ENCODE assay signal across 23 cellular contexts in genomic region chr12:126219654-126220279, GRCh38.
DNase-seq lines count a peak whose midpoint lies in the region; ATAC-seq and TF ChIP-seq lines count a peak whose summit lies in the region.
"Had no signal": no experiment of that assay in that cellular context is flagged by ENCODE, and none has a peak within 500 bp of the region (broad histone marks: within the 10 kb centered on the region; RNA-seq: fewer than 3 reads in every experiment).

No MANE protein-coding gene starts in this region.

- TF ChIP-seq CTCF in RWPE2 (IDR thresholded peaks at IDR 0.05; ENCODE audit: poor library complexity, severe bottlenecking) (no peak), thyroid gland (IDR thresholded peaks at IDR 0.05) (no peak)

- intact Hi-C loops in thyroid gland (cut with DNase I) = no loop called here

- H3K4me1 Mint-ChIP-seq in activated T-cell treated with anti-CD3 and anti-CD28 coated beads, Interleukin-2, amount 50 U/mL, for 24 hours (ENCODE audit: low read depth) = no peaks in the 10 kb centered on the region
- H3K4me1 Mint-ChIP-seq: CD4-positive, alpha-beta memory T cell had no signal

- no peaks in the 10 kb centered on the region for H3K36me3 Mint-ChIP-seq in activated T-cell treated with anti-CD3 and anti-CD28 coated beads, Interleukin-2, amount 50 U/mL, for 24 hours (ENCODE audit: low read depth)
- H3K36me3 Mint-ChIP-seq: CD4-positive, alpha-beta memory T cell had no signal

- H3K4me3 Mint-ChIP-seq in activated T-cell treated with anti-CD3 and anti-CD28 coated beads, Interleukin-2, amount 50 U/mL, for 24 hours = no peak overlapping the region
- H3K4me3 Mint-ChIP-seq: CD4-positive, alpha-beta memory T cell; HFFc6 had no signal

- ATAC-seq in RWPE2 (ENCODE audit: low read depth) = peak; percentile 83
- ATAC-seq: Panc1 had no signal

- H3K27me3 ChIP-seq in RWPE2 (ENCODE audit: insufficient read depth, poor library complexity, severe bottlenecking) = no peaks in the 10 kb centered on the region
- no peaks in the 10 kb centered on the region for H3K27me3 ChIP-seq in HAP-1 (ENCODE audit: low read depth)
- H3K27me3 ChIP-seq in thyroid gland = no peaks in the 10 kb centered on the region
- H3K27me3 ChIP-seq: BLaER1 treated with 17β-estradiol and CSF1 and Interleukin-3, amounts not matched to agents 10 nM and 100 nM; SJCRH30 had no signal

- in situ Hi-C loops in HAP-1 (cut with MboI; ENCODE audit: low sequenced_read_pairs) = no loop called here

- H3K36me3 ChIP-seq in RWPE2 (ENCODE audit: low read depth) (no peaks in the 10 kb centered on the region), HAP-1 (replicated peaks) (no peaks in the 10 kb centered on the region), thyroid gland (no peaks in the 10 kb centered on the region)
- H3K36me3 ChIP-seq: BLaER1 treated with 17β-estradiol and CSF1 and Interleukin-3, amounts not matched to agents 10 nM and 100 nM; SJCRH30 had no signal

- H3K4me3 ChIP-seq in RWPE2 (ENCODE audit: severe bottlenecking) (no peak overlapping the region), HAP-1 (no peak overlapping the region), thyroid gland (replicated peaks in 1 of 3) (no peak overlapping the region)
- H3K4me3 ChIP-seq: BLaER1 treated with 17β-estradiol and CSF1 and Interleukin-3, amounts not matched to agents 10 nM and 100 nM; SJCRH30 had no signal

- H3K9me3 ChIP-seq in RWPE2 (ENCODE audit: severe bottlenecking) = no peaks in the 10 kb centered on the region
- H3K9me3 ChIP-seq in HAP-1 = no peaks in the 10 kb centered on the region
- H3K9me3 ChIP-seq in thyroid gland = no peaks in the 10 kb centered on the region
- H3K9me3 ChIP-seq: BLaER1 treated with 17β-estradiol and CSF1 and Interleukin-3, amounts not matched to agents 10 nM and 100 nM; Caco-2; SJCRH30 had no signal

- WGBS in thyroid gland, 2 donors = 72 to 75% methylated on average over 5 to 6 of the region's 6 CpGs

- H3K9me3 Mint-ChIP-seq in activated T-cell treated with anti-CD3 and anti-CD28 coated beads, Interleukin-2, amount 50 U/mL, for 24 hours = no peaks in the 10 kb centered on the region

- H3K4me1 ChIP-seq in RWPE2 (ENCODE audit: insufficient read depth, poor library complexity, severe bottlenecking) (peaks cover 19% of the 10 kb centered on the region), HAP-1 (no peaks in the 10 kb centered on the region), thyroid gland (no peaks in the 10 kb centered on the region)
- H3K4me1 ChIP-seq: BLaER1 treated with 17β-estradiol and CSF1 and Interleukin-3, amounts not matched to agents 10 nM and 100 nM; Caco-2; SJCRH30 had no signal

- H3K27ac ChIP-seq in RWPE2 (ENCODE audit: poor library complexity, severe bottlenecking) (peak overlapping the region; percentile 60), thyroid gland (no peak overlapping the region)
- H3K27ac ChIP-seq: BLaER1 treated with 17β-estradiol and CSF1 and Interleukin-3, amounts not matched to agents 10 nM and 100 nM; HL-60; KMS-11; SJCRH30 had no signal

- DNase-seq in RWPE2 (ENCODE audit: low spot score) (no peak), fibroblast of gingiva (ENCODE audit: low read depth) (peak; percentile 15), myocyte (ENCODE audit: low read depth) (peak; percentile 26), NCI-H1092 treated with DMSO at 0.1 percent for 48 hours (lab: John Stamatoyannopoulos, UW) (no peak), HAP-1 (ENCODE audit: low spot score in 2 of 2) (no peak), thyroid gland (no peak)
- DNase-seq in activated T-cell treated with anti-CD3 and anti-CD28 coated beads, Interleukin-2, amount 50 U/mL, for 24 hours = no peak
- DNase-seq: Caco-2; CD4-positive, alpha-beta memory T cell; DMS 273 treated with DMSO at 0.1 percent for 48 hours; DMS79 treated with DMSO at 0.1 percent for 48 hours; HFFc6; IMR-90; NCI-H1105 treated with DMSO at 0.1 percent for 48 hours; NCI-H1694; NCI-H2081; NCI-H2171; NCI-H345; SJCRH30 had no signal

- no peaks in the 10 kb centered on the region for H3K27me3 Mint-ChIP-seq in activated T-cell treated with anti-CD3 and anti-CD28 coated beads, Interleukin-2, amount 50 U/mL, for 24 hours
- H3K27me3 Mint-ChIP-seq: CD4-positive, alpha-beta memory T cell had no signal

- no peak overlapping the region for H3K27ac Mint-ChIP-seq in activated T-cell treated with anti-CD3 and anti-CD28 coated beads, Interleukin-2, amount 50 U/mL, for 24 hours
- H3K27ac Mint-ChIP-seq: CD4-positive, alpha-beta memory T cell; HFFc6 had no signal

- no peak for TF ChIP-seq POLR2A in thyroid gland (IDR thresholded peaks at IDR 0.05)

Comparison
In these comparisons a context has a peak if more than half of its experiments do, and no peak if none do; other contexts are left out.
1. DNase-seq: peak in fibroblast of gingiva (single experiment) and myocyte (single experiment); none in RWPE2 (single experiment), NCI-H1092 treated with DMSO at 0.1 percent for 48 hours (single experiment), HAP-1 (0 of 2), thyroid gland (0 of 2) and activated T-cell treated with anti-CD3 and anti-CD28 coated beads, Interleukin-2, amount 50 U/mL, for 24 hours (single experiment).